Comparison of ENCODE assay signal across 8 cellular contexts in genomic region chr1:160219062-160219929, GRCh38. TPM values are rescaled to one million over a fixed set of nuclear protein-coding genes. Genes with fewer than 3 reads are reported as not detected.
DNase-seq lines count a peak whose midpoint lies in the region; ATAC-seq and TF ChIP-seq lines count a peak whose summit lies in the region.

No MANE protein-coding gene starts in this region.

- H3K4me3 ChIP-seq in coronary artery = no peak overlapping the region

- ATAC-seq in GM21447 (IDR thresholded peaks at IDR 0.05; ENCODE audit: unreplicated experiment) (no peak), HG03571 (IDR thresholded peaks at IDR 0.05; ENCODE audit: unreplicated experiment) (no peak), GM18520 (IDR thresholded peaks at IDR 0.05; ENCODE audit: unreplicated experiment) (no peak)

- DNase-seq in ELR (ENCODE audit: low read depth) (peak; percentile 80), NCI-H226 (peak; percentile 81), coronary artery (ENCODE audit: low spot score) (no peak), medulla oblongata (ENCODE audit: extremely low spot score) (peak; percentile 91), ureter (ENCODE audit: low spot score) (peak; percentile 56)

- peak overlapping the region; percentile 46 to 62 for H3K27ac ChIP-seq in coronary artery

- TF ChIP-seq CTCF in coronary artery (IDR thresholded peaks at IDR 0.05) = peak; percentile 60

RNA-seq across cellular contexts. Expression of gene PEA15, which starts 14.1 kb away (rescaled TPM):
- total RNA-seq in ureter = 133 TPM

RNA-seq across cellular contexts. Expression of gene CASQ1, which starts 28.9 kb away (rescaled TPM):
- 10.5 TPM for total RNA-seq in ureter

RNA-seq across cellular contexts. Expression of gene DCAF8, which starts 43.1 kb away (rescaled TPM):
- total RNA-seq in ureter = 137 TPM
